8 cellular contexts compared by ENCODE assay signal in genomic region chr3:15241341-15241740, GRCh38.
DNase-seq lines count a peak whose midpoint lies in the region; ATAC-seq and TF ChIP-seq lines count a peak whose summit lies in the region.

No MANE protein-coding gene starts in this region.

- ATAC-seq in GM21619 (IDR thresholded peaks at IDR 0.05; ENCODE audit: unreplicated experiment): no peak
- no peak for ATAC-seq in GM21528 (IDR thresholded peaks at IDR 0.05; ENCODE audit: low FRiP score, unreplicated experiment)

- DNase-seq in GM10266 (ENCODE audit: extremely low spot score) (no peak), NAMALWA (ENCODE audit: low spot score) (peak; percentile 62), kidney tubule cell (ENCODE audit: low spot score) (peak; percentile 6), NCI-H146 (lab: John Stamatoyannopoulos, UW) (no peak), coronary artery (ENCODE audit: low spot score) (no peak)
- peak; percentile 80 for DNase-seq in activated effector memory CD4-positive, alpha-beta T cell treated with anti-CD3 and anti-CD28 coated beads, Interleukin-2, amount 50 U/mL, for 16 hours

- TF ChIP-seq CTCF in GM10266 (IDR thresholded peaks at IDR 0.05; ENCODE audit: control insufficient read depth, insufficient read depth, low read depth, missing control alignments) (peak; percentile 33), coronary artery (IDR thresholded peaks at IDR 0.05) (no peak)

- H3K27ac ChIP-seq in coronary artery: no peak overlapping the region

- no peak overlapping the region for H3K4me3 ChIP-seq in coronary artery

Comparison
In these comparisons a context has a peak if more than half of its experiments do, and no peak if none do; other contexts are left out.
1. DNase-seq: peak in NAMALWA (single experiment), activated effector memory CD4-positive, alpha-beta T cell treated with anti-CD3 and anti-CD28 coated beads, Interleukin-2, amount 50 U/mL, for 16 hours (single experiment) and kidney tubule cell (single experiment); none in GM10266 (single experiment), NCI-H146 (single experiment) and coronary artery (single experiment).